In the genomic region with DNA sequence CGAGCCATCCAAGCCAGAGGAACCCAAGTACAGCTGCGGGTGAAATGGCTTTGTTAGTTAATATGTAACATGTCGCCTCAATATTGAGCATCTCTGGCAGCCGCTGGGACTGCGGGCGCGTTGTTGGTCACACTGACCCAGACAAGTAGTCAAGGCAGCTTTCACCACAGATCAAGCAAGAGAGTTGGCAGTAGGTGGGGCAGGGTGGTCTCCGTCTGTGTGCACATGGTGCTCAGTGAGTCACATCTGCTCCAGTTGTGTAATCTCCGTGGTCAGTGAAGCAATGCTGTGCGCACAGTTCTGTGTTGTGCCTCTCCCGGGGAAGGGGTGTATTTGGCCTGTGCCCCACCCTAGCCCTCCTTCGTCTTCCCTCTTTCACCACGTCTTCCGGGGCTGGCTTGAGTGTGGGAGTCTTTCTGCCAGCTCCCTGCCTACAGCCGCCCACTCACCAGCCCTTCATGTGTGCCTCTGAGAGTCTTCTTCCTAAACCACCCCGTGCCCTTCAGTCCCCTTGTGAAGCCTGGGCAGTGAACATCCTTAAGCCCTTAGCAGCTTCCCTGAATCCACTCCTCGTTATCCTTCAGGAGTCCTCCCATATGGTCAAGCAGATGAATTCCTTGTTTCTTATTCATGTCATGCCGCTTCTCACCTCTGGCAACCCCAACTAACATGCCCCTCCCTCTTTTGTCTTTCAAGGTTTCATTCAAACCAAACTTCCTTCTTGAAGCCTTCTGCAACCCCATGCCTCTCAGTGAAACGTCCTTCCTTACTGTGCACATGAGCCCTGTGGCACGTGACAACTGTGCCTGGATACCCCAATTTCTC, we compare ENCODE assay signal across 10 cellular contexts.
DNase-seq lines count a peak whose midpoint lies in the region; ATAC-seq, FAIRE-seq and TF ChIP-seq lines count a peak whose summit lies in the region.
"Had no signal": no experiment of that assay in that cellular context is flagged by ENCODE, and none has a peak within 500 bp of the region (broad histone marks: within the 10 kb centered on the region; RNA-seq: fewer than 3 reads in every experiment).

No MANE protein-coding gene starts in this region.

- no peaks in the 10 kb centered on the region for H3K9me3 Mint-ChIP-seq in activated CD4-positive, alpha-beta T cell treated with anti-CD3 and anti-CD28 coated beads for 36 hours (ENCODE audit: low read depth)
- H3K9me3 Mint-ChIP-seq in astrocyte (ENCODE audit: unreplicated experiment), result no peaks in the 10 kb centered on the region

- no peak overlapping the region for H2AFZ ChIP-seq in astrocyte (ENCODE audit: low read depth, low read length)

- H3K27me3 ChIP-seq in astrocyte (ENCODE audit: insufficient read depth, low read length) (no peaks in the 10 kb centered on the region), right lobe of liver (no peaks in the 10 kb centered on the region)

- H3K4me1 Mint-ChIP-seq in activated CD4-positive, alpha-beta T cell treated with anti-CD3 and anti-CD28 coated beads for 36 hours, result peaks cover 19% of the 10 kb centered on the region
- H3K4me1 Mint-ChIP-seq in astrocyte (ENCODE audit: low read depth, unreplicated experiment), result peaks cover 19% of the 10 kb centered on the region

- H3K9ac ChIP-seq in astrocyte (ENCODE audit: low read length), result no peak overlapping the region

- no peak for TF ChIP-seq POLR2A in right lobe of liver (IDR thresholded peaks at IDR 0.05)

- POLR2A ChIA-PET in activated CD4-positive, alpha-beta T cell treated with anti-CD3 and anti-CD28 coated beads for 36 hours (lab: Charles Lee), result interaction anchor here (0.7 kb wide), 1 partner anchor 58 kb away, joined by 3 read pairs; no protein-coding TSS in a partner anchor

- ATAC-seq in activated CD4-positive, alpha-beta T cell treated with anti-CD3 and anti-CD28 coated beads for 36 hours, result no peak
- ATAC-seq in right lobe of liver (peak in 3 of 4 donors; percentile 9 to 96 (median 57)), GM18907 (IDR thresholded peaks at IDR 0.05; ENCODE audit: unreplicated experiment) (no peak), GM19455 (IDR thresholded peaks at IDR 0.05; ENCODE audit: unreplicated experiment) (no peak)

- CTCF ChIA-PET in activated CD4-positive, alpha-beta T cell treated with anti-CD3 and anti-CD28 coated beads for 36 hours (lab: Charles Lee), result no interaction called here

- DNase-seq in activated CD4-positive, alpha-beta T cell treated with anti-CD3 and anti-CD28 coated beads for 36 hours, result peak; percentile 10
- DNase-seq in activated CD4-positive, alpha-beta T cell treated with anti-CD3 and anti-CD28 coated beads for 48 hours, result no peak
- DNase-seq in astrocyte (ENCODE audit: low read depth) (peak; percentile 58), right lobe of liver (no peak), urothelium cell line (ENCODE audit: low spot score) (no peak)
- no peak for DNase-seq in effector CD4-positive, alpha-beta T cell
- DNase-seq: WERI-Rb-1 had no signal

- H3K79me2 ChIP-seq in astrocyte (ENCODE audit: insufficient read depth, low read length), result no peaks in the 10 kb centered on the region

- FAIRE-seq in astrocyte (lab: Jason Lieb, UNC), result no peak
- FAIRE-seq in urothelium cell line (lab: Jason Lieb, UNC), result peak; percentile 91

- no peak overlapping the region for H3K27ac ChIP-seq in astrocyte (ENCODE audit: low read depth, low read length)
- H3K27ac ChIP-seq in right lobe of liver, result no peak overlapping the region
- H3K27ac ChIP-seq: prostate gland, WERI-Rb-1 had no signal

- TF ChIP-seq CTCF in astrocyte (IDR thresholded peaks at IDR 0.05; ENCODE audit: insufficient read depth, low read depth, low read length) (no peak), right lobe of liver (IDR thresholded peaks at IDR 0.05) (no peak)

- H3K4me1 ChIP-seq in astrocyte (ENCODE audit: insufficient read depth, low read length) (peaks cover 8% of the 10 kb centered on the region), right lobe of liver (no peaks in the 10 kb centered on the region)
- H3K4me1 ChIP-seq: prostate gland had no signal

- H3K36me3 Mint-ChIP-seq in activated CD4-positive, alpha-beta T cell treated with anti-CD3 and anti-CD28 coated beads for 36 hours (ENCODE audit: low read depth), result no peaks in the 10 kb centered on the region
- H3K36me3 Mint-ChIP-seq in astrocyte (ENCODE audit: low read depth, unreplicated experiment), result no peaks in the 10 kb centered on the region

- H3K4me3 ChIP-seq in astrocyte (ENCODE audit: insufficient read depth, low read depth, low read length) (no peak overlapping the region), right lobe of liver (no peak overlapping the region)
- H3K4me3 ChIP-seq: prostate gland had no signal

- H3K27ac Mint-ChIP-seq in activated CD4-positive, alpha-beta T cell treated with anti-CD3 and anti-CD28 coated beads for 36 hours, result no peak overlapping the region
- no peak overlapping the region for H3K27ac Mint-ChIP-seq in astrocyte (ENCODE audit: unreplicated experiment)

- H3K4me2 ChIP-seq in astrocyte (ENCODE audit: low read length), result no peak overlapping the region

- no peaks in the 10 kb centered on the region for H4K20me1 ChIP-seq in astrocyte (ENCODE audit: insufficient read depth, low read length)

- intact Hi-C loops in activated CD4-positive, alpha-beta T cell treated with anti-CD3 and anti-CD28 coated beads for 36 hours (cut with DNase I, micrococcal nuclease), result loop anchor here in 1 of 2 experiments (10.0 kb wide), 1 partner anchor 500 kb away; no protein-coding TSS in a partner anchor
- intact Hi-C loops in right lobe of liver (cut with DNase I), result loop anchor here in 1 of 2 donors (10.0 kb wide), 1 partner anchor 240 kb away; a partner anchor contains a TSS

- H3K36me3 ChIP-seq in astrocyte (ENCODE audit: insufficient read depth, low read length) (no peaks in the 10 kb centered on the region), right lobe of liver (no peaks in the 10 kb centered on the region)
- H3K36me3 ChIP-seq: prostate gland, WERI-Rb-1 had no signal

- 33% methylated on average over 14 of the region's 20 CpGs for WGBS in right lobe of liver (ENCODE audit: insufficient coverage, low coverage, low lambda C conversion rate, missing lambda C conversion rate)

- no peak overlapping the region for H3K4me3 Mint-ChIP-seq in activated CD4-positive, alpha-beta T cell treated with anti-CD3 and anti-CD28 coated beads for 36 hours
- H3K4me3 Mint-ChIP-seq in astrocyte (ENCODE audit: unreplicated experiment), result no peak overlapping the region

- peaks cover 2% of the 10 kb centered on the region for H3K27me3 Mint-ChIP-seq in activated CD4-positive, alpha-beta T cell treated with anti-CD3 and anti-CD28 coated beads for 36 hours
- peaks cover 27% of the 10 kb centered on the region for H3K27me3 Mint-ChIP-seq in astrocyte (ENCODE audit: low read depth, unreplicated experiment)

- H3K9me3 ChIP-seq in astrocyte (ENCODE audit: insufficient read depth, low read depth, low read length) (no peaks in the 10 kb centered on the region), right lobe of liver (no peaks in the 10 kb centered on the region)
- H3K9me3 ChIP-seq: prostate gland had no signal

Comparison
In these comparisons a context has a peak if more than half of its experiments do, and no peak if none do; other contexts are left out.
1. DNase-seq: peak in activated CD4-positive, alpha-beta T cell treated with anti-CD3 and anti-CD28 coated beads for 36 hours (single experiment) and astrocyte (single experiment); none in activated CD4-positive, alpha-beta T cell treated with anti-CD3 and anti-CD28 coated beads for 48 hours (single experiment), right lobe of liver (0 of 3), urothelium cell line (single experiment) and effector CD4-positive, alpha-beta T cell (single experiment).
2. ATAC-seq: peak in right lobe of liver (3 of 4); none in activated CD4-positive, alpha-beta T cell treated with anti-CD3 and anti-CD28 coated beads for 36 hours (single experiment), GM18907 (single experiment) and GM19455 (single experiment).